In genomic region chr15:36371509-36371908, GRCh38 we compare ENCODE assay signal across 2 cellular contexts.
TF ChIP-seq lines count a peak whose summit lies in the region.

No MANE protein-coding gene starts in this region.

TF ChIP-seq in SK-N-SH, 30 proteins besides CTCF, POLR2A, EP300 and RAD21 (continued from another document):
- TF ChIP-seq NRF1 (IDR thresholded peaks at IDR 0.05; ENCODE audit: low read depth, low read length) (no peak), FOXM1 (IDR thresholded peaks at IDR 0.05; ENCODE audit: low read depth) (no peak), PBX3 (IDR thresholded peaks at IDR 0.05) (no peak), FOSL2 (IDR thresholded peaks at IDR 0.05; ENCODE audit: borderline replicate concordance, low read depth) (no peak), ZBTB33 (IDR thresholded peaks at IDR 0.05; ENCODE audit: borderline replicate concordance, low read depth) (no peak), RCOR1 (IDR thresholded peaks at IDR 0.05; ENCODE audit: low read length) (no peak), MEF2A (IDR thresholded peaks at IDR 0.05; ENCODE audit: borderline replicate concordance, low read depth) (no peak), IRF3 (IDR thresholded peaks at IDR 0.05; ENCODE audit: low read depth, low read length) (no peak), YY1 (IDR thresholded peaks at IDR 0.05; ENCODE audit: low read depth) (no peak)
TF ChIP-seq in SK-N-SH: peak in this region for 0.

TF ChIP-seq in SK-N-SH treated with all-trans-retinoic acid at 6 μM for 48 hours, 23 proteins besides CTCF, POLR2A, EP300 and RAD21 (continued from another document):
- TF ChIP-seq PATZ1 (CRISPR knock-in tag; IDR thresholded peaks at IDR 0.05; ENCODE audit: borderline replicate concordance) (no peak), GLIS3 (CRISPR knock-in tag; IDR thresholded peaks at IDR 0.05) (no peak), CSRNP3 (CRISPR knock-in tag; IDR thresholded peaks at IDR 0.05) (no peak), ARNTL (CRISPR knock-in tag; IDR thresholded peaks at IDR 0.05; ENCODE audit: borderline replicate concordance, low read depth) (no peak), BACH2 (CRISPR knock-in tag; IDR thresholded peaks at IDR 0.05; ENCODE audit: borderline replicate concordance) (no peak), ZNF70 (CRISPR knock-in tag; IDR thresholded peaks at IDR 0.05) (no peak), ESRRG (CRISPR knock-in tag; IDR thresholded peaks at IDR 0.05) (no peak), ZFP3 (CRISPR knock-in tag; IDR thresholded peaks at IDR 0.05) (no peak), ZFP30 (CRISPR knock-in tag; IDR thresholded peaks at IDR 0.05) (no peak)
